ENCODE assay signal across 13 cellular contexts in the genomic region with DNA sequence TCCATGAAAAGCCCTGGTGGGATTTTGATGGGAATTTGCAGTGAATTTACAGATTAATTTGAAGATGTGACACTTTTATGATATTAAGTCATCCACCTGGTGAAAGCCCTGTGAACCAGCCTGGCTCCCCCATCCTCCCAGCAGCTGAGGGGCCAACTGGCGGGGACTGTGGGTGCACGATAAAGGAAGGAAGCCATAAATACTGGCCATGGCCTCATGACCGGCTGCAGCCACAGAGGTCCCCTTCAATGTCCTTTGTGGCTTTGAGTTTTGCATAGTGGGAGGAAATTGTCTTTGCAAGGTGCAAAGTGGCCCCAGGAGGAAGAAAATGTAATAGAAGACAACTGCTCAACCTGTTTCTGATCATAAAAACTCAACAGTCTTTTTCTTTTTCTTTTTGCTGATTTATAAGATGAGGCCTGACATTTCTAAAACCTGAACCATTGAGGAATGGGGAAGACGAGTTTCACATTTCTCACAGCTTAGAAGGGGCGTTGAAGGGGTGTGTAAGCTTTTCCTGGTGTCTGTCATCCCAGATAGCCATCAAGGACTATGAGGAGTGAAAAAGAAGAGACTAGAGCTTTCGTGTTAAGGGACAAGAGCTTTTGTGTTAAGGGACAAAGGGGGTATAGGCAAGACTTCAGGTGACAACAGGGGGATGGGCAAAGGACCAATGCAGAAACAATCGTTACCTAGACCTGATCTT. TPM values are rescaled to one million over a fixed set of nuclear protein-coding genes. Genes with fewer than 3 reads are reported as not detected.
DNase-seq lines count a peak whose midpoint lies in the region; ATAC-seq and TF ChIP-seq lines count a peak whose summit lies in the region.
"Had no signal": no experiment of that assay in that cellular context is flagged by ENCODE, and none has a peak within 500 bp of the region (broad histone marks: within the 10 kb centered on the region; RNA-seq: fewer than 3 reads in every experiment).

No MANE protein-coding gene starts in this region.

- peaks cover 8% of the 10 kb centered on the region for H3K9me3 Mint-ChIP-seq in activated CD8-positive, alpha-beta T cell treated with anti-CD3 and anti-CD28 coated beads, Interleukin-2, amount 10 ng/mL, durations not matched to agents 7 days and 5 days (ENCODE audit: insufficient read depth)
- H3K9me3 Mint-ChIP-seq in activated CD8-positive, alpha-beta T cell treated with anti-CD3 and anti-CD28 coated beads for 36 hours: no peaks in the 10 kb centered on the region
- H3K9me3 Mint-ChIP-seq in stimulated activated naive B cell treated with anti-CD40 and anti-IgM and Interleukin-4, amounts not matched to agents 10 μg/mL and 1 μg/mL and 100 μg/mL, for 72 hours: peaks cover 0 to 2% of the 10 kb centered on the region in 2 donors

- peak overlapping the region; percentile 11 for H3K27ac Mint-ChIP-seq in activated CD8-positive, alpha-beta T cell treated with anti-CD3 and anti-CD28 coated beads, Interleukin-2, amount 10 ng/mL, durations not matched to agents 7 days and 5 days
- no peak overlapping the region for H3K27ac Mint-ChIP-seq in activated CD8-positive, alpha-beta T cell treated with anti-CD3 and anti-CD28 coated beads for 36 hours
- H3K27ac Mint-ChIP-seq in stimulated activated naive B cell treated with anti-CD40 and anti-IgM and Interleukin-4, amounts not matched to agents 10 μg/mL and 1 μg/mL and 100 μg/mL, for 72 hours: no peak overlapping the region

- peaks cover 25% of the 10 kb centered on the region for H3K4me1 Mint-ChIP-seq in activated CD8-positive, alpha-beta T cell treated with anti-CD3 and anti-CD28 coated beads, Interleukin-2, amount 10 ng/mL, durations not matched to agents 7 days and 5 days (ENCODE audit: low read depth)
- H3K4me1 Mint-ChIP-seq in activated CD8-positive, alpha-beta T cell treated with anti-CD3 and anti-CD28 coated beads for 36 hours (ENCODE audit: low read depth): peaks cover 9% of the 10 kb centered on the region
- peaks cover 9 to 20% of the 10 kb centered on the region in 2 donors for H3K4me1 Mint-ChIP-seq in stimulated activated naive B cell treated with anti-CD40 and anti-IgM and Interleukin-4, amounts not matched to agents 10 μg/mL and 1 μg/mL and 100 μg/mL, for 72 hours

- H3K27me3 Mint-ChIP-seq in activated CD8-positive, alpha-beta T cell treated with anti-CD3 and anti-CD28 coated beads, Interleukin-2, amount 10 ng/mL, durations not matched to agents 7 days and 5 days (ENCODE audit: low read depth): peaks cover 20% of the 10 kb centered on the region
- H3K27me3 Mint-ChIP-seq in activated CD8-positive, alpha-beta T cell treated with anti-CD3 and anti-CD28 coated beads for 36 hours: peaks cover 16% of the 10 kb centered on the region
- peaks cover 16 to 17% of the 10 kb centered on the region in 2 donors for H3K27me3 Mint-ChIP-seq in stimulated activated naive B cell treated with anti-CD40 and anti-IgM and Interleukin-4, amounts not matched to agents 10 μg/mL and 1 μg/mL and 100 μg/mL, for 72 hours

- TF ChIP-seq CTCF in activated CD8-positive, alpha-beta T cell treated with anti-CD3 and anti-CD28 coated beads for 36 hours (IDR thresholded peaks at IDR 0.05): no peak

- intact Hi-C loops in activated CD8-positive, alpha-beta T cell treated with anti-CD3 and anti-CD28 coated beads for 36 hours (cut with micrococcal nuclease): no loop called here

- CTCF ChIA-PET in activated CD8-positive, alpha-beta T cell treated with anti-CD3 and anti-CD28 coated beads, Interleukin-2, amount 10 ng/mL, durations not matched to agents 7 days and 5 days (lab: Charles Lee): interaction anchor here (0.9 kb wide), 1 partner anchor 17 kb away, joined by 3 read pairs; a partner anchor contains a TSS
- CTCF ChIA-PET in activated CD8-positive, alpha-beta T cell treated with anti-CD3 and anti-CD28 coated beads for 36 hours (lab: Charles Lee): interaction anchor here (1.0 kb wide), 1 partner anchor 137 kb away, joined by 3 read pairs; no protein-coding TSS in a partner anchor

- peak overlapping the region; percentile 2 for H3K4me3 Mint-ChIP-seq in activated CD8-positive, alpha-beta T cell treated with anti-CD3 and anti-CD28 coated beads, Interleukin-2, amount 10 ng/mL, durations not matched to agents 7 days and 5 days
- no peak overlapping the region for H3K4me3 Mint-ChIP-seq in activated CD8-positive, alpha-beta T cell treated with anti-CD3 and anti-CD28 coated beads for 36 hours
- H3K4me3 Mint-ChIP-seq in stimulated activated naive B cell treated with anti-CD40 and anti-IgM and Interleukin-4, amounts not matched to agents 10 μg/mL and 1 μg/mL and 100 μg/mL, for 72 hours: no peak overlapping the region

- POLR2A ChIA-PET in activated CD8-positive, alpha-beta T cell treated with anti-CD3 and anti-CD28 coated beads, Interleukin-2, amount 10 ng/mL, durations not matched to agents 7 days and 5 days (lab: Charles Lee): no interaction called here
- POLR2A ChIA-PET in activated CD8-positive, alpha-beta T cell treated with anti-CD3 and anti-CD28 coated beads for 36 hours (lab: Charles Lee): no interaction called here

- ATAC-seq in activated CD8-positive, alpha-beta T cell treated with anti-CD3 and anti-CD28 coated beads, Interleukin-2, amount 10 ng/mL, durations not matched to agents 7 days and 5 days: peak; percentile 44
- no peak for ATAC-seq in activated CD8-positive, alpha-beta T cell treated with anti-CD3 and anti-CD28 coated beads for 36 hours
- peak; percentile 73 for ATAC-seq in HG02943 (IDR thresholded peaks at IDR 0.05; ENCODE audit: low read depth, unreplicated experiment)
- ATAC-seq in stimulated activated naive B cell treated with anti-CD40 and anti-IgM and Interleukin-4, amounts not matched to agents 10 μg/mL and 1 μg/mL and 100 μg/mL, for 72 hours (replicated peaks): peak; percentile 67 to 69
- no peak for ATAC-seq in GM18858 (IDR thresholded peaks at IDR 0.05; ENCODE audit: unreplicated experiment)

- DNase-seq in activated CD8-positive, alpha-beta T cell treated with anti-CD3 and anti-CD28 coated beads, Interleukin-2, amount 10 ng/mL, durations not matched to agents 7 days and 5 days: no peak
- no peak for DNase-seq in activated CD8-positive, alpha-beta T cell treated with anti-CD3 and anti-CD28 coated beads for 36 hours
- DNase-seq in NOMO-1 treated with dmso at 0.1 percent for 144 hours (lab: John Stamatoyannopoulos, UW; ENCODE audit: unreplicated experiment): peak; percentile 85
- no peak for DNase-seq in stimulated activated naive B cell treated with anti-CD40 and anti-IgM and Interleukin-4, amounts not matched to agents 10 μg/mL and 1 μg/mL and 100 μg/mL, for 72 hours
- no peak for DNase-seq in H4 (ENCODE audit: low spot score)
- no peak for DNase-seq in stimulated activated CD4-positive, alpha-beta T cell treated with anti-CD3 and anti-CD28 coated beads, Interleukin-4, amount 100 ng/mL, for 24 hours
- DNase-seq: activated T-cell treated with anti-CD3 and anti-CD28 coated beads, Interleukin-2, amount 50 U/mL, for 48 hours; caudate nucleus; DMS 273 treated with DMSO at 0.1 percent for 48 hours; NCI-H524 had no signal

- H3K36me3 Mint-ChIP-seq in activated CD8-positive, alpha-beta T cell treated with anti-CD3 and anti-CD28 coated beads, Interleukin-2, amount 10 ng/mL, durations not matched to agents 7 days and 5 days (ENCODE audit: low read depth): no peaks in the 10 kb centered on the region
- no peaks in the 10 kb centered on the region for H3K36me3 Mint-ChIP-seq in activated CD8-positive, alpha-beta T cell treated with anti-CD3 and anti-CD28 coated beads for 36 hours (ENCODE audit: low read depth)
- H3K36me3 Mint-ChIP-seq in stimulated activated naive B cell treated with anti-CD40 and anti-IgM and Interleukin-4, amounts not matched to agents 10 μg/mL and 1 μg/mL and 100 μg/mL, for 72 hours: peaks cover 2 to 3% of the 10 kb centered on the region in 2 donors

RNA-seq across cellular contexts. Expression of a gene that starts 6.3 kb away (rescaled TPM):
- 100 to 1,000 TPM; 250 to 258 TPM for total RNA-seq in activated CD8-positive, alpha-beta T cell treated with anti-CD3 and anti-CD28 coated beads, Interleukin-2, amount 10 ng/mL, durations not matched to agents 7 days and 5 days
- 100 to 1,000 TPM; 315 to 317 TPM for total RNA-seq in activated CD8-positive, alpha-beta T cell treated with anti-CD3 and anti-CD28 coated beads for 36 hours
- total RNA-seq in H4 (2014; rRNA removed; shearing (Covaris generic)): 128 and 143 TPM in 2 replicates

RNA-seq across cellular contexts. Expression of a gene that starts 16.9 kb away (rescaled TPM):
- total RNA-seq in activated CD8-positive, alpha-beta T cell treated with anti-CD3 and anti-CD28 coated beads, Interleukin-2, amount 10 ng/mL, durations not matched to agents 7 days and 5 days: 100 to 1,000 TPM; 330 to 337 TPM
- total RNA-seq in activated CD8-positive, alpha-beta T cell treated with anti-CD3 and anti-CD28 coated beads for 36 hours: 100 to 1,000 TPM; 467 to 472 TPM
- total RNA-seq in H4 (2014; rRNA removed; shearing (Covaris generic)): 2,091 and 2,096 TPM in 2 replicates

RNA-seq across cellular contexts. Expression of a gene that starts 29.3 kb away (rescaled TPM):
- 10 to 100 TPM; 18.6 to 20.1 TPM for total RNA-seq in activated CD8-positive, alpha-beta T cell treated with anti-CD3 and anti-CD28 coated beads, Interleukin-2, amount 10 ng/mL, durations not matched to agents 7 days and 5 days
- 10 to 100 TPM; 35.5 to 39.5 TPM for total RNA-seq in activated CD8-positive, alpha-beta T cell treated with anti-CD3 and anti-CD28 coated beads for 36 hours
- 12.4 and 15.7 TPM in 2 replicates for total RNA-seq in H4 (2014; rRNA removed; shearing (Covaris generic))

RNA-seq across cellular contexts. Expression of a gene that starts 39.1 kb away (rescaled TPM):
- total RNA-seq in activated CD8-positive, alpha-beta T cell treated with anti-CD3 and anti-CD28 coated beads, Interleukin-2, amount 10 ng/mL, durations not matched to agents 7 days and 5 days: not detected
- total RNA-seq in activated CD8-positive, alpha-beta T cell treated with anti-CD3 and anti-CD28 coated beads for 36 hours: not detected
- not detected in 2 replicates for total RNA-seq in H4 (2014; rRNA removed; shearing (Covaris generic))
- total RNA-seq: A172 had no signal

RNA-seq across cellular contexts. Expression of a gene that starts 50.1 kb away (rescaled TPM):
- total RNA-seq in activated CD8-positive, alpha-beta T cell treated with anti-CD3 and anti-CD28 coated beads, Interleukin-2, amount 10 ng/mL, durations not matched to agents 7 days and 5 days: under 1 TPM; 0.61 to 0.73 TPM
- under 1 TPM; 0.31 to 0.61 TPM for total RNA-seq in activated CD8-positive, alpha-beta T cell treated with anti-CD3 and anti-CD28 coated beads for 36 hours
- 0.31 and 0.47 TPM in 2 replicates for total RNA-seq in H4 (2014; rRNA removed; shearing (Covaris generic))

Comparison
In these comparisons a context has a peak if more than half of its experiments do, and no peak if none do; other contexts are left out.
1. ATAC-seq: peak in activated CD8-positive, alpha-beta T cell treated with anti-CD3 and anti-CD28 coated beads, Interleukin-2, amount 10 ng/mL, durations not matched to agents 7 days and 5 days (single experiment), HG02943 (single experiment) and stimulated activated naive B cell treated with anti-CD40 and anti-IgM and Interleukin-4, amounts not matched to agents 10 μg/mL and 1 μg/mL and 100 μg/mL, for 72 hours (2 of 2); none in activated CD8-positive, alpha-beta T cell treated with anti-CD3 and anti-CD28 coated beads for 36 hours (single experiment) and GM18858 (single experiment).